8 cellular contexts compared by ENCODE assay signal in genomic region chr11:62593434-62594044, GRCh38. TPM values are rescaled to one million over a fixed set of nuclear protein-coding genes. Genes with fewer than 3 reads are reported as not detected.
DNase-seq lines count a peak whose midpoint lies in the region.

No MANE protein-coding gene starts in this region.

- H2BK12ac ChIP-seq in mesenchymal stem cell (ENCODE audit: low read length in 2 of 2) = no peak overlapping the region

- no peak overlapping the region for H3K4ac ChIP-seq in mesenchymal stem cell (ENCODE audit: low read depth in 1 of 2, low read length in 2 of 2)

- H3K4me2 ChIP-seq in mesenchymal stem cell (ENCODE audit: low read length, poor library complexity, severe bottlenecking) = no peak overlapping the region

- no peak overlapping the region for H3K4me3 ChIP-seq in mesenchymal stem cell (ENCODE audit: insufficient read depth in 1 of 2, low read depth in 1 of 2, low read length in 2 of 2)

- peaks cover 15% of the 10 kb centered on the region for H3K4me1 ChIP-seq in mesenchymal stem cell (ENCODE audit: control insufficient read depth, insufficient read depth, low read depth, low read length)

- H2BK15ac ChIP-seq in mesenchymal stem cell (ENCODE audit: low read depth, poor library complexity, severe bottlenecking) = no peak overlapping the region

- peaks cover 59 to 60% of the 10 kb centered on the region in 2 experiments for H3K36me3 ChIP-seq in mesenchymal stem cell (ENCODE audit: control insufficient read depth in 1 of 2, insufficient read depth in 2 of 2, low read depth in 1 of 2, low read length in 2 of 2)

- H2AK5ac ChIP-seq in mesenchymal stem cell (ENCODE audit: low read length, severe bottlenecking) = no peak overlapping the region

- no peak overlapping the region for H2AFZ ChIP-seq in mesenchymal stem cell (ENCODE audit: low read depth, low read length)

- H3K27me3 ChIP-seq in mesenchymal stem cell (ENCODE audit: control insufficient read depth in 1 of 2, insufficient read depth in 1 of 2, low read length in 2 of 2) = no peaks in the 10 kb centered on the region

- peak overlapping the region; percentile 20 for H3K9ac ChIP-seq in mesenchymal stem cell (ENCODE audit: low read length)

- no peak overlapping the region for H2BK120ac ChIP-seq in mesenchymal stem cell (ENCODE audit: low read depth, low read length)

- no peak overlapping the region for H3K18ac ChIP-seq in mesenchymal stem cell (ENCODE audit: low read depth in 1 of 2, low read length in 2 of 2)

- H3K9me3 ChIP-seq in mesenchymal stem cell (ENCODE audit: control insufficient read depth, low read length) = no peaks in the 10 kb centered on the region

- H3K23ac ChIP-seq in mesenchymal stem cell (ENCODE audit: low read length in 2 of 2) = no peak overlapping the region

- no peak overlapping the region for H3K27ac ChIP-seq in mesenchymal stem cell (ENCODE audit: low read length, poor library complexity, severe bottlenecking)

- H3K79me1 ChIP-seq in mesenchymal stem cell (replicated peaks; ENCODE audit: low read length, poor library complexity, severe bottlenecking) = peaks cover 26% of the 10 kb centered on the region

- H4K8ac ChIP-seq in mesenchymal stem cell (ENCODE audit: low read length) = no peak overlapping the region

- WGBS in mesenchymal stem cell = 72% methylated on average over 11 of the region's 13 CpGs

- no peak overlapping the region for H2BK5ac ChIP-seq in mesenchymal stem cell (ENCODE audit: low read depth, low read length, poor library complexity, severe bottlenecking)

- no peak overlapping the region for H4K91ac ChIP-seq in mesenchymal stem cell (ENCODE audit: low read length)

- DNase-seq in activated gamma-delta T cell treated with Interleukin-2 at 50 U/mL for 16 hours = peak; percentile 76
- DNase-seq in activated gamma-delta T cell (lab: John Stamatoyannopoulos, UW) = no peak
- DNase-seq in NCI-H460 (ENCODE audit: extremely low read depth, low read depth) = peak; percentile 69
- DNase-seq in activated CD4-positive, alpha-beta T cell treated with anti-CD3 and anti-CD28 coated beads, Interleukin-2, amount 50 U/mL, for 1 hour = peak; percentile 80
- peak; percentile 78 for DNase-seq in ecto neural progenitor cell (ENCODE audit: low spot score)
- peak; percentile 77 for DNase-seq in mesenchymal stem cell
- peak; percentile 52 to 64 for DNase-seq in stimulated activated CD8-positive, alpha-beta memory T cell treated with anti-CD3 and anti-CD28 coated beads, Interleukin-7, amount 100 ng/mL, for 1 hour (ENCODE audit: low read depth in 2 of 2)
- no peak for DNase-seq in HuH-7 (ENCODE audit: low spot score)

- no peak overlapping the region for H3K14ac ChIP-seq in mesenchymal stem cell (ENCODE audit: low read length in 2 of 2)

RNA-seq across cellular contexts. Expression of gene TUT1, which starts 2.2 kb away (rescaled TPM):
- 6.3 and 6.4 TPM in 2 replicates for total RNA-seq in NCI-H460 (2014; rRNA removed; shearing (Covaris generic))
- polyA plus RNA-seq in NCI-H460 (2014; cell fraction: nucleus; rRNA removed) = 25.6 and 30.6 TPM in 2 replicates
- polyA plus RNA-seq in mesenchymal stem cell (2013, experiment 1 of 2) = 6.3 TPM
- 6.5 TPM for polyA plus RNA-seq in mesenchymal stem cell (2013, experiment 2 of 2)

RNA-seq across cellular contexts. Expression of gene MTA2, which starts 8.1 kb away (rescaled TPM):
- total RNA-seq in NCI-H460 (2014; rRNA removed; shearing (Covaris generic)) = 67.7 and 79.0 TPM in 2 replicates
- 96.8 and 129 TPM in 2 replicates for polyA plus RNA-seq in NCI-H460 (2014; cell fraction: nucleus; rRNA removed)
- polyA plus RNA-seq in mesenchymal stem cell (2013, experiment 1 of 2) = 50.7 TPM
- polyA plus RNA-seq in mesenchymal stem cell (2013, experiment 2 of 2) = 50.7 TPM

RNA-seq across cellular contexts. Expression of gene EML3, which starts 19.0 kb away (rescaled TPM):
- 14.6 and 18.4 TPM in 2 replicates for total RNA-seq in NCI-H460 (2014; rRNA removed; shearing (Covaris generic))
- 90.0 and 162 TPM in 2 replicates for polyA plus RNA-seq in NCI-H460 (2014; cell fraction: nucleus; rRNA removed)
- polyA plus RNA-seq in mesenchymal stem cell (2013, experiment 1 of 2) = 30.1 TPM
- 29.3 TPM for polyA plus RNA-seq in mesenchymal stem cell (2013, experiment 2 of 2)

RNA-seq across cellular contexts. Expression of gene ROM1, which starts 19.5 kb away (rescaled TPM):
- total RNA-seq in NCI-H460 (2014; rRNA removed; shearing (Covaris generic)) = 1.2 and 3.0 TPM in 2 replicates
- polyA plus RNA-seq in NCI-H460 (2014; cell fraction: nucleus; rRNA removed) = 1.7 and 3.3 TPM in 2 replicates
- polyA plus RNA-seq in mesenchymal stem cell (2013, experiment 1 of 2) = 2.5 TPM
- polyA plus RNA-seq in mesenchymal stem cell (2013, experiment 2 of 2) = 2.3 TPM

RNA-seq across cellular contexts. Expression of gene EEF1G, which starts 19.8 kb away (rescaled TPM):
- 2,030 and 2,160 TPM in 2 replicates for total RNA-seq in NCI-H460 (2014; rRNA removed; shearing (Covaris generic))
- polyA plus RNA-seq in NCI-H460 (2014; cell fraction: nucleus; rRNA removed) = 1,275 and 1,296 TPM in 2 replicates
- 1,160 TPM for polyA plus RNA-seq in mesenchymal stem cell (2013, experiment 1 of 2)
- 1,130 TPM for polyA plus RNA-seq in mesenchymal stem cell (2013, experiment 2 of 2)

Comparison
In these comparisons a context has a peak if more than half of its experiments do, and no peak if none do; other contexts are left out.
1. DNase-seq: peak in activated gamma-delta T cell treated with Interleukin-2 at 50 U/mL for 16 hours (single experiment), NCI-H460 (single experiment), activated CD4-positive, alpha-beta T cell treated with anti-CD3 and anti-CD28 coated beads, Interleukin-2, amount 50 U/mL, for 1 hour (single experiment), ecto neural progenitor cell (single experiment), mesenchymal stem cell (single experiment) and stimulated activated CD8-positive, alpha-beta memory T cell treated with anti-CD3 and anti-CD28 coated beads, Interleukin-7, amount 100 ng/mL, for 1 hour (2 of 2); none in activated gamma-delta T cell (single experiment) and HuH-7 (single experiment).